In genomic region chr4:124933521-124933920, GRCh38 we compare ENCODE assay signal across 16 cellular contexts.
DNase-seq lines count a peak whose midpoint lies in the region; ATAC-seq and TF ChIP-seq lines count a peak whose summit lies in the region.
"Had no signal": no experiment of that assay in that cellular context is flagged by ENCODE, and none has a peak within 500 bp of the region (broad histone marks: within the 10 kb centered on the region; RNA-seq: fewer than 3 reads in every experiment).

No MANE protein-coding gene starts in this region.

- peaks cover 69% of the 10 kb centered on the region for H3K4me1 Mint-ChIP-seq in mesothelial cell of epicardium
- H3K4me1 Mint-ChIP-seq: CD4-positive, CD25-positive, alpha-beta regulatory T cell had no signal

- H3K79me2 ChIP-seq in PC-9 (ENCODE audit: low read depth) = no peaks in the 10 kb centered on the region

- CTCF ChIA-PET in PC-9 (lab: Charles Lee) = no interaction called here

- no peaks in the 10 kb centered on the region for H3K36me3 Mint-ChIP-seq in mesothelial cell of epicardium
- H3K36me3 Mint-ChIP-seq: CD4-positive, CD25-positive, alpha-beta regulatory T cell had no signal

- H3K27ac Mint-ChIP-seq in mesothelial cell of epicardium = peak overlapping the region; percentile 84
- H3K27ac Mint-ChIP-seq: CD4-positive, CD25-positive, alpha-beta regulatory T cell had no signal

- no peaks in the 10 kb centered on the region for H3K9me3 Mint-ChIP-seq in mesothelial cell of epicardium

- H3K9ac ChIP-seq in adipocyte (ENCODE audit: low read length) = no peak overlapping the region
- H3K9ac ChIP-seq: GM23248 had no signal

- no TSS peak for BruUV-seq in PC-9 (replicated peaks; lab: Mats Ljungman, UMichigan)

- H3K9me2 ChIP-seq in PC-9 (ENCODE audit: insufficient read depth) = no peaks in the 10 kb centered on the region

- no peaks in the 10 kb centered on the region for H3F3A ChIP-seq in PC-9 (ENCODE audit: insufficient read depth, low read depth)

- H2AFZ ChIP-seq in PC-9 = peak overlapping the region; percentile 18; the same call in 1 of the 2 replicates
- H2AFZ ChIP-seq: GM23248 had no signal

- H3K36me3 ChIP-seq in PC-9 (ENCODE audit: low read depth) = no peaks in the 10 kb centered on the region
- no peaks in the 10 kb centered on the region for H3K36me3 ChIP-seq in adipocyte (ENCODE audit: control insufficient read depth, insufficient read depth, low read length, severe bottlenecking)
- H3K36me3 ChIP-seq: BE2C, HAP-1 had no signal

- POLR2A ChIA-PET in PC-9 (lab: Charles Lee; ENCODE audit: unreplicated experiment) = no interaction called here

- H3K27me3 ChIP-seq in PC-9 (ENCODE audit: insufficient read depth, low read depth) (no peaks in the 10 kb centered on the region), adipocyte (replicated peaks; ENCODE audit: control insufficient read depth, insufficient read depth, low read length) (no peaks in the 10 kb centered on the region)
- H3K27me3 ChIP-seq: BE2C had no signal

- H3K9me3 ChIP-seq in PC-9 (ENCODE audit: insufficient read depth, low read depth) (no peaks in the 10 kb centered on the region), adipocyte (ENCODE audit: control insufficient read depth, low read length) (no peaks in the 10 kb centered on the region)
- H3K9me3 ChIP-seq: BE2C, Caco-2, HAP-1 had no signal

- DNase-seq in PC-9 (no peak), adipocyte (ENCODE audit: low read depth) (peak; percentile 45), mesothelial cell of epicardium (ENCODE audit: low spot score in 2 of 2, unreplicated experiment in 2 of 2) (no peak), Right ventricle myocardium superior (no peak), middle frontal gyrus (ENCODE audit: extremely low spot score, low spot score) (no peak), DMS114 treated with DMSO at 0.1 percent for 48 hours (lab: John Stamatoyannopoulos, UW; ENCODE audit: unreplicated experiment) (no peak)
- DNase-seq: ACHN; BE2C; C1 segment of cervical spinal cord; Caco-2; CD4-positive, CD25-positive, alpha-beta regulatory T cell; DMS153; DMS79; GDM1; GM23248 had no signal

- intact Hi-C loops in PC-9 (cut with micrococcal nuclease; ENCODE audit: unreplicated experiment) (no loop called here), Right ventricle myocardium superior (cut with DNase I) (no loop called here)

- peaks cover 7% of the 10 kb centered on the region; the same call in 1 of the 2 replicates for H3K4me1 ChIP-seq in PC-9 (replicated peaks; ENCODE audit: insufficient read depth)
- peaks cover 15% of the 10 kb centered on the region for H3K4me1 ChIP-seq in adipocyte (ENCODE audit: control insufficient read depth, insufficient read depth, low read length)
- H3K4me1 ChIP-seq: Caco-2, HAP-1 had no signal

- ATAC-seq in Right ventricle myocardium superior (ENCODE audit: poor library complexity) = no peak

- no peaks in the 10 kb centered on the region for H3K27me3 Mint-ChIP-seq in mesothelial cell of epicardium (ENCODE audit: low read depth)
- H3K27me3 Mint-ChIP-seq: CD4-positive, CD25-positive, alpha-beta regulatory T cell had no signal

- no peak overlapping the region for H3K4me3 Mint-ChIP-seq in mesothelial cell of epicardium
- H3K4me3 Mint-ChIP-seq: CD4-positive, CD25-positive, alpha-beta regulatory T cell had no signal

- H3K4me2 ChIP-seq in PC-9 = no peak overlapping the region

- H3K4me3 ChIP-seq in PC-9 = no peak overlapping the region
- no peak overlapping the region for H3K4me3 ChIP-seq in adipocyte (ENCODE audit: low read length)
- H3K4me3 ChIP-seq: GM23248, HAP-1 had no signal

- H3K27ac ChIP-seq in PC-9 = no peak overlapping the region
- H3K27ac ChIP-seq: GM23248 had no signal

- no peak for TF ChIP-seq CTCF in PC-9 (conservative IDR thresholded peaks at IDR 0.05)
- TF ChIP-seq CTCF in mesothelial cell of epicardium (IDR thresholded peaks at IDR 0.05; ENCODE audit: unreplicated experiment) = no peak

- H4K20me1 ChIP-seq in PC-9 (ENCODE audit: insufficient read depth) = no peaks in the 10 kb centered on the region
